8 cellular contexts compared by ENCODE assay signal in the genomic region with DNA sequence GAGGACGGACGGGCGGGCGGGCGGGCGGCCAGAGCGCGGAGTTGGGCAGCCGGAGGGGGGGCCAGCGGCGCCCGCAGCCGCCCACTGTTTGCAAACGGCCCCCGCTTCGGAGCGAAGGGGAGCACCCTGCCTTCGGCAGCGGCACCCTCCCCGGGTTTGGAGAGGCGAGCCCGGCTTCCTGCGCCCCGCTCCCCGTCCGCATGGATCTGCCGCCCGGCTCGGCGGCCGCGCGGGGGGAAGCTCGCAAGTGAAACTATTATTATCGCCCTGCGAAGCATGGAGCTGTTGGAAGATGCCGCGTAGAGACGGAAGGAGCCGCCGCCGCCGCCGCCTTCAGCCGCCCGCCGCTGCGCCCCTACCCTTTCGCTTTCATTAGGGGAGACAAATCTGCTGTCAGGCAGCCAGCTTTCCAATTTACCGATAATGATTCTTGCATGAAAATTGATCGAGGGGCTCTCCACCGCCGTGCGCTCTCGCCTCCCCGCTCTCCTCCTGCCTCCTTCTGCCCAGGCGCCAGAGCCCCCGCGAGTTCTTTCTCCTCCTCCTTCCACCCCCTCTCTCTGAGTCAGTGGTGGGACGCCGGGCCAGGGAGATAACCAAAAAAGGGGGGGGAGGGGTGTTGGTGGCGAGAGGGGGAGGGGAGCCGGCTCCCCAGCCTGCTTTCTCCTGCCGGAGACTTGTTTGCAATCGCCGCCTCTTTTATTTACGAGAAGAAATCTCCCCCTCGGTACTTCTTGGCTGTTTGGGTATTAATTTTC. TPM values are rescaled to one million over a fixed set of nuclear protein-coding genes. Genes with fewer than 3 reads are reported as not detected.
DNase-seq lines count a peak whose midpoint lies in the region; ATAC-seq and TF ChIP-seq lines count a peak whose summit lies in the region.

No MANE protein-coding gene starts in this region.

- H3K4me1 ChIP-seq in cardiac muscle cell (ENCODE audit: low read depth) (peaks cover 12% of the 10 kb centered on the region), rectal smooth muscle tissue (ENCODE audit: control insufficient read depth, insufficient read depth, low read length) (peaks cover 14% of the 10 kb centered on the region)

- ATAC-seq in GM21576 (IDR thresholded peaks at IDR 0.05; ENCODE audit: unreplicated experiment), result no peak

- H3K27me3 ChIP-seq in cardiac muscle cell, result no peaks in the 10 kb centered on the region
- no peaks in the 10 kb centered on the region for H3K27me3 ChIP-seq in rectal smooth muscle tissue (ENCODE audit: control insufficient read depth, insufficient read depth, low read length)

- H3K27me3 Mint-ChIP-seq in HFFc6 (ENCODE audit: insufficient read depth), result no peaks in the 10 kb centered on the region; the same call in 1 of the 2 replicates
- no peaks in the 10 kb centered on the region for H3K27me3 Mint-ChIP-seq in activated naive CD8-positive, alpha-beta T cell

- TF ChIP-seq CTCF in AG10803 (conservative IDR thresholded peaks at IDR 0.05; ENCODE audit: low read length) (no peak), HFFc6 (IDR thresholded peaks at IDR 0.05) (no peak), cardiac muscle cell (IDR thresholded peaks at IDR 0.05; ENCODE audit: low read depth, low read length) (no peak)

- H3K36me3 Mint-ChIP-seq in HFFc6 (ENCODE audit: low read depth), result peaks cover 7% of the 10 kb centered on the region
- no peaks in the 10 kb centered on the region for H3K36me3 Mint-ChIP-seq in activated naive CD8-positive, alpha-beta T cell

- H3K4me3 ChIP-seq in AG10803 (ENCODE audit: low read length) (peak overlapping the region; percentile 78), cardiac muscle cell (peak overlapping the region; percentile 94), rectal smooth muscle tissue (ENCODE audit: low read length) (peak overlapping the region; percentile 84)

- H3K4me1 Mint-ChIP-seq in HFFc6 (ENCODE audit: low read depth), result peaks cover 27% of the 10 kb centered on the region
- H3K4me1 Mint-ChIP-seq in activated naive CD8-positive, alpha-beta T cell (ENCODE audit: low read depth), result peaks cover 44% of the 10 kb centered on the region

- H3K27ac Mint-ChIP-seq in HFFc6, result peak overlapping the region; percentile 94
- peak overlapping the region; percentile 91 for H3K27ac Mint-ChIP-seq in activated naive CD8-positive, alpha-beta T cell

- peak; percentile 62 for DNase-seq in AG10803 (ENCODE audit: low read depth)
- DNase-seq in HFFc6, result peak; percentile 50
- DNase-seq in SK-N-DZ (ENCODE audit: low spot score), result peak; percentile 66
- DNase-seq in cardiac muscle cell (ENCODE audit: low read depth in 1 of 2, low spot score in 1 of 2), result peak; percentile 70 to 86
- no peak for DNase-seq in NCI-H510A treated with DMSO at 0.1 percent for 48 hours (lab: John Stamatoyannopoulos, UW)

- peak overlapping the region; percentile 92 for H3K4me3 Mint-ChIP-seq in HFFc6
- H3K4me3 Mint-ChIP-seq in activated naive CD8-positive, alpha-beta T cell, result peak overlapping the region; percentile 96

- H3K36me3 ChIP-seq in cardiac muscle cell, result no peaks in the 10 kb centered on the region
- no peaks in the 10 kb centered on the region for H3K36me3 ChIP-seq in rectal smooth muscle tissue (ENCODE audit: control insufficient read depth, insufficient read depth, low read length)

- no peak overlapping the region for H3K9ac ChIP-seq in rectal smooth muscle tissue (ENCODE audit: low read length)

- H3K27ac ChIP-seq in cardiac muscle cell, result peak overlapping the region; percentile 93
- H3K27ac ChIP-seq in rectal smooth muscle tissue (ENCODE audit: low read depth, low read length), result peak overlapping the region; percentile 80

- H3K9me3 ChIP-seq in cardiac muscle cell (ENCODE audit: low read depth), result no peaks in the 10 kb centered on the region

- no peaks in the 10 kb centered on the region for H3K9me3 Mint-ChIP-seq in HFFc6
- H3K9me3 Mint-ChIP-seq in activated naive CD8-positive, alpha-beta T cell (ENCODE audit: low read depth), result no peaks in the 10 kb centered on the region

RNA-seq across cellular contexts. Expression of a gene that starts 58.2 kb away (rescaled TPM):
- 10 to 100 TPM; 49.2 to 62.3 (median 58.1) TPM for total RNA-seq in HFFc6 (2021; fragmentation: NEBNext Ultra II Directional; extraction: Animal tissue kit (Norgen Biotek cat#: 25700))
- 51.5 and 62.6 TPM in 2 replicates for polyA plus RNA-seq in SK-N-DZ (2014; cell fraction: cytosol; rRNA removed)
- polyA plus RNA-seq in SK-N-DZ (2014; cell fraction: nucleus; rRNA removed), result 114 and 225 TPM in 2 replicates
- 89.4 and 174 TPM in 2 replicates for total RNA-seq in cardiac muscle cell
- polyA plus RNA-seq in cardiac muscle cell, result 48.8 and 64.9 TPM in 2 replicates
